Comparison of ENCODE assay signal across 9 cellular contexts in the genomic region with DNA sequence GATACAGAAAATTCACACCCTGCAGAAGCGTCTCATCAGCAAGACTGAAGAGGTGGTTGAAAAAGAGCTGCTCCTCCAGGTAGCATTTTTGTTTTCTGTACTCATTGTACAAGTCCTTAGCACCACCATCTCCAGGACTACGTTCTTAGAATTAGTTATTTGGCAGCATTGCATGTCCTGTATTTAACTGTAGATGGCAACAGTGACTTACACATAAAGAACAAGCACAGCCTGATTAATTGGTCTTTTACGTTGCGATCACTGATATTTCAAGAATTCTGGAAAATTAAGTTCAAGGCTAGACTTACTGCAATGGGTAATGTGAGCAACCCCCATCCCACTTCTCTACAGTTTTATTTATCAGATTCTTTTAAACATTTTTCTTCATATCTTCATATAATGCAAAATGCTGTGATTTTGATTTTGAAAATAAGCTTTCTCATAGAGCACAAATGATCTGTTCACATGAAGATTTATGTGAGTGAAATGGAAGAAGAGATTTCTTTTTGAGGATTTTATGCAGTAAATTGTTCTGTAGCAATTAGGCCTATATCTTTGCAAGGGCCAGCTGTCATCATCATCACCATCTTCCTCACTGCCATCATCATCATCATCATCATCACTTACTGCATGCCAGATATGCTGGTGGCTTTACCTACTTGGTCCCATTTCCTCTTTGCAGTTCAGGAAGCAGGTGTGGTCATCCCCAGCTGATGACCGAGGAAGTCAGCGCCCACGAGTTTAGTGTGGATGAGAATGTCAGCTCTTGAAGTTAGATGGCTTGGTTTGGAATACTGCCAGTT. TPM values are rescaled to one million over a fixed set of nuclear protein-coding genes. Genes with fewer than 3 reads are reported as not detected.
DNase-seq lines count a peak whose midpoint lies in the region; ATAC-seq, FAIRE-seq and TF ChIP-seq lines count a peak whose summit lies in the region.
"Had no signal": no experiment of that assay in that cellular context is flagged by ENCODE, and none has a peak within 500 bp of the region (broad histone marks: within the 10 kb centered on the region; RNA-seq: fewer than 3 reads in every experiment).

No MANE protein-coding gene starts in this region.

- no peak overlapping the region for H3K27ac Mint-ChIP-seq in neural progenitor cell

- H3K27me3 ChIP-seq in neural progenitor cell (no peaks in the 10 kb centered on the region), small intestine (ENCODE audit: control insufficient read depth in 2 of 2, insufficient read depth in 2 of 2, low read length in 2 of 2) (peaks cover 0 to 2% of the 10 kb centered on the region in 2 donors)

- no peaks in the 10 kb centered on the region for H3F3A ChIP-seq in neural progenitor cell (ENCODE audit: low read depth)

- no peaks in the 10 kb centered on the region for H3K36me3 Mint-ChIP-seq in neural progenitor cell

- H3K27ac ChIP-seq in coronary artery, result no peak overlapping the region
- no peak overlapping the region for H3K27ac ChIP-seq in neural progenitor cell
- H3K27ac ChIP-seq in small intestine (ENCODE audit: low read depth in 1 of 2, low read length in 1 of 2), result no peak overlapping the region

- H3K4me2 ChIP-seq in neural progenitor cell, result no peak overlapping the region

- no peak overlapping the region for H3K9ac ChIP-seq in neural progenitor cell

- no peaks in the 10 kb centered on the region for H3K79me2 ChIP-seq in neural progenitor cell (ENCODE audit: low read depth)

- H3K36me3 ChIP-seq in neural progenitor cell (no peaks in the 10 kb centered on the region), small intestine (ENCODE audit: control insufficient read depth in 2 of 2, insufficient read depth in 2 of 2, low read length in 2 of 2) (no peaks in the 10 kb centered on the region)

- peaks cover 5% of the 10 kb centered on the region for H3K9me3 Mint-ChIP-seq in neural progenitor cell

- H2AFZ ChIP-seq in neural progenitor cell (replicated peaks), result no peak overlapping the region

- peaks cover 3% of the 10 kb centered on the region for H3K27me3 Mint-ChIP-seq in neural progenitor cell (ENCODE audit: insufficient read depth, low read depth)

- no peaks in the 10 kb centered on the region for H3K9me3 ChIP-seq in neural progenitor cell (ENCODE audit: low read depth)
- no peaks in the 10 kb centered on the region for H3K9me3 ChIP-seq in small intestine (ENCODE audit: control insufficient read depth, low read depth)

- peaks cover 4% of the 10 kb centered on the region for H3K4me1 Mint-ChIP-seq in neural progenitor cell

- 34 to 44% (median 34%) methylated on average over 7 of the region's 7 CpGs for WGBS in small intestine, 3 donors

- no peak for ATAC-seq in HG03280 (IDR thresholded peaks at IDR 0.05; ENCODE audit: unreplicated experiment)

- H3K4me1 ChIP-seq in neural progenitor cell (no peaks in the 10 kb centered on the region), small intestine (ENCODE audit: control insufficient read depth in 2 of 2, insufficient read depth in 1 of 2, low read depth in 1 of 2, low read length in 1 of 2) (no peaks in the 10 kb centered on the region)

- H3K4me3 ChIP-seq in coronary artery, result no peak overlapping the region
- H3K4me3 ChIP-seq in neural progenitor cell, result no peak overlapping the region
- no peak overlapping the region for H3K4me3 ChIP-seq in small intestine (ENCODE audit: low read depth in 1 of 2, low read length in 2 of 2)

- FAIRE-seq in small intestine (lab: Jason Lieb, UNC), result no peak
- FAIRE-seq: G401.6 had no signal

- H4K20me1 ChIP-seq in neural progenitor cell (ENCODE audit: low read depth), result no peaks in the 10 kb centered on the region

- DNase-seq in NCI-H510A treated with DMSO at 0.1 percent for 48 hours (lab: John Stamatoyannopoulos, UW) (peak; percentile 2), NCI-H510A (lab: John Stamatoyannopoulos, UW) (no peak), NCI-H1048 (lab: John Stamatoyannopoulos, UW) (peak; percentile 46), coronary artery (ENCODE audit: low spot score) (no peak), neural progenitor cell (ENCODE audit: low spot score) (peak; percentile 62), COR-L47 (lab: John Stamatoyannopoulos, UW) (no peak), small intestine (no peak)

- no peak overlapping the region for H3K4me3 Mint-ChIP-seq in neural progenitor cell

- TF ChIP-seq CTCF in coronary artery (IDR thresholded peaks at IDR 0.05) (peak; percentile 42), neural progenitor cell (IDR thresholded peaks at IDR 0.05) (peak; percentile 75)

RNA-seq across cellular contexts. Expression of a gene that starts 53.3 kb away (rescaled TPM):
- total RNA-seq in neural progenitor cell (ENCODE audit: low replicate concordance), result 0.53 and 1.7 TPM in 2 replicates
- under 1 TPM in 2 of 3 donors, not detected in 1; 0.07 to 0.27 TPM for polyA plus RNA-seq in small intestine

Comparison
In these comparisons a context has a peak if more than half of its experiments do, and no peak if none do; other contexts are left out.
1. DNase-seq: peak in NCI-H510A treated with DMSO at 0.1 percent for 48 hours (single experiment), NCI-H1048 (single experiment) and neural progenitor cell (single experiment); none in NCI-H510A (single experiment), coronary artery (single experiment), COR-L47 (single experiment) and small intestine (single experiment).